ENCODE assay signal across 1 cellular context in the genomic region with DNA sequence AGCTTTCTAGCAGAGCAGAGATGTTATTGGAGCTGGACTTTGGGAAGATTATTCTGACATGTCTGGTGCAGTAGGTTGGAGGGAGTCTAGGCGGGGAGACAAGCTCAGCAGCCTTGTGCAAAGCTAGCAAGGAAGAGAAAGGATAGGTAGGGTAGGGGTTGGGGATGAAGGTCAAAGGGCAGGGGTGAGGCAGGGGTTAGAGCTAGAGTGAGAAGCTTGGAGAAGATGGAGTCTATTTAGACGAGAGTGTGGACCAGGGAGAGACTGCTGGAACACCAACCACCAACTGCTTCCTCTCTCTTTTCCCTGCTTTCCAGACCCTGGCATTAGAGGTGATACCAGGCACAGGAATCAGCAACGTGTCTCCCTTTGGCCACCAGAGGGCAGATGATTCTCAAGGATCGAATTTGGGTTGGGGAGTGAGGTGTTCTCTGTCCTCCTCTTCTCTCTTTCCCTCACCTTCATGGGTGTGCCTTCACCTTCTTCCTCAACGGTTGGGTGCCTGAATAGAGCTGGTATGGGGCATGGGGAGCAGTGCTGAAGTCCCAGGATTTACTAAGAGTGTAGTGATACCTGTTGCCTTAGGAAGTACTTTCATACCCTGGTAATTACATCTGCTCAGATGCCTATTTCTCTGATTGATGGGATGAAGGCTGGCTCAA.
TF ChIP-seq lines count a peak whose summit lies in the region.

No MANE protein-coding gene starts in this region.

TF ChIP-seq in HEK293, 187 proteins besides CTCF, POLR2A, EP300 and RAD21 (continued from another document and continues in another):
- TF ChIP-seq TSHZ1 (tag by site-specific recombination; IDR thresholded peaks at IDR 0.05; ENCODE audit: borderline replicate concordance) = no peak
- no peak for TF ChIP-seq GLIS1 (tag by site-specific recombination; IDR thresholded peaks at IDR 0.05)
- no peak for TF ChIP-seq ZNF202 (tag by site-specific recombination; IDR thresholded peaks at IDR 0.05; ENCODE audit: borderline replicate concordance)
- TF ChIP-seq ZNF426 (tag by site-specific recombination; IDR thresholded peaks at IDR 0.05) = no peak
- TF ChIP-seq OSR2 (tag by site-specific recombination; IDR thresholded peaks at IDR 0.05) = no peak
- TF ChIP-seq, protein P1, sequence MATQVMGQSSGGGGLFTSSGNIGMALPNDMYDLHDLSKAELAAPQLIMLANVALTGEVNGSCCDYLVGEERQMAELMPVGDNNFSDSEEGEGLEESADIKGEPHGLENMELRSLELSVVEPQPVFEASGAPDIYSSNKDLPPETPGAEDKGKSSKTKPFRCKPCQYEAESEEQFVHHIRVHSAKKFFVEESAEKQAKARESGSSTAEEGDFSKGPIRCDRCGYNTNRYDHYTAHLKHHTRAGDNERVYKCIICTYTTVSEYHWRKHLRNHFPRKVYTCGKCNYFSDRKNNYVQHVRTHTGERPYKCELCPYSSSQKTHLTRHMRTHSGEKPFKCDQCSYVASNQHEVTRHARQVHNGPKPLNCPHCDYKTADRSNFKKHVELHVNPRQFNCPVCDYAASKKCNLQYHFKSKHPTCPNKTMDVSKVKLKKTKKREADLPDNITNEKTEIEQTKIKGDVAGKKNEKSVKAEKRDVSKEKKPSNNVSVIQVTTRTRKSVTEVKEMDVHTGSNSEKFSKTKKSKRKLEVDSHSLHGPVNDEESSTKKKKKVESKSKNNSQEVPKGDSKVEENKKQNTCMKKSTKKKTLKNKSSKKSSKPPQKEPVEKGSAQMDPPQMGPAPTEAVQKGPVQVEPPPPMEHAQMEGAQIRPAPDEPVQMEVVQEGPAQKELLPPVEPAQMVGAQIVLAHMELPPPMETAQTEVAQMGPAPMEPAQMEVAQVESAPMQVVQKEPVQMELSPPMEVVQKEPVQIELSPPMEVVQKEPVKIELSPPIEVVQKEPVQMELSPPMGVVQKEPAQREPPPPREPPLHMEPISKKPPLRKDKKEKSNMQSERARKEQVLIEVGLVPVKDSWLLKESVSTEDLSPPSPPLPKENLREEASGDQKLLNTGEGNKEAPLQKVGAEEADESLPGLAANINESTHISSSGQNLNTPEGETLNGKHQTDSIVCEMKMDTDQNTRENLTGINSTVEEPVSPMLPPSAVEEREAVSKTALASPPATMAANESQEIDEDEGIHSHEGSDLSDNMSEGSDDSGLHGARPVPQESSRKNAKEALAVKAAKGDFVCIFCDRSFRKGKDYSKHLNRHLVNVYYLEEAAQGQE (tag by site-specific recombination; IDR thresholded peaks at IDR 0.05) = no peak
- 0 out of 2 replicates have a peak, but pooled peaks have one; percentile 39 for TF ChIP-seq ZBTB48 (tag by site-specific recombination; IDR thresholded peaks at IDR 0.05)
- TF ChIP-seq ZNF391 (tag by site-specific recombination; IDR thresholded peaks at IDR 0.05; ENCODE audit: borderline replicate concordance, low read depth) = no peak
- no peak for TF ChIP-seq ZNF510 (tag by site-specific recombination; IDR thresholded peaks at IDR 0.05; ENCODE audit: insufficient replicate concordance)
- no peak for TF ChIP-seq ZNF433 (tag by site-specific recombination; IDR thresholded peaks at IDR 0.05; ENCODE audit: low read depth)
- no peak for TF ChIP-seq ZNF747 (tag by site-specific recombination; IDR thresholded peaks at IDR 0.05)
- no peak for TF ChIP-seq ZNF776 (tag by site-specific recombination; IDR thresholded peaks at IDR 0.05; ENCODE audit: borderline replicate concordance)
- TF ChIP-seq SP2 (tag by site-specific recombination; IDR thresholded peaks at IDR 0.05) = no peak
- TF ChIP-seq ZNF18 (tag by site-specific recombination; IDR thresholded peaks at IDR 0.05) = no peak
- TF ChIP-seq, protein P2, sequence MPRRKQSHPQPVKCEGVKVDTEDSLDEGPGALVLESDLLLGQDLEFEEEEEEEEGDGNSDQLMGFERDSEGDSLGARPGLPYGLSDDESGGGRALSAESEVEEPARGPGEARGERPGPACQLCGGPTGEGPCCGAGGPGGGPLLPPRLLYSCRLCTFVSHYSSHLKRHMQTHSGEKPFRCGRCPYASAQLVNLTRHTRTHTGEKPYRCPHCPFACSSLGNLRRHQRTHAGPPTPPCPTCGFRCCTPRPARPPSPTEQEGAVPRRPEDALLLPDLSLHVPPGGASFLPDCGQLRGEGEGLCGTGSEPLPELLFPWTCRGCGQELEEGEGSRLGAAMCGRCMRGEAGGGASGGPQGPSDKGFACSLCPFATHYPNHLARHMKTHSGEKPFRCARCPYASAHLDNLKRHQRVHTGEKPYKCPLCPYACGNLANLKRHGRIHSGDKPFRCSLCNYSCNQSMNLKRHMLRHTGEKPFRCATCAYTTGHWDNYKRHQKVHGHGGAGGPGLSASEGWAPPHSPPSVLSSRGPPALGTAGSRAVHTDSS (tag by site-specific recombination; IDR thresholded peaks at IDR 0.05) = peak; percentile 60; the same call in 1 of the 2 replicates
- no peak for TF ChIP-seq ZBTB20 (tag by site-specific recombination; IDR thresholded peaks at IDR 0.05)
- TF ChIP-seq, protein P3, sequence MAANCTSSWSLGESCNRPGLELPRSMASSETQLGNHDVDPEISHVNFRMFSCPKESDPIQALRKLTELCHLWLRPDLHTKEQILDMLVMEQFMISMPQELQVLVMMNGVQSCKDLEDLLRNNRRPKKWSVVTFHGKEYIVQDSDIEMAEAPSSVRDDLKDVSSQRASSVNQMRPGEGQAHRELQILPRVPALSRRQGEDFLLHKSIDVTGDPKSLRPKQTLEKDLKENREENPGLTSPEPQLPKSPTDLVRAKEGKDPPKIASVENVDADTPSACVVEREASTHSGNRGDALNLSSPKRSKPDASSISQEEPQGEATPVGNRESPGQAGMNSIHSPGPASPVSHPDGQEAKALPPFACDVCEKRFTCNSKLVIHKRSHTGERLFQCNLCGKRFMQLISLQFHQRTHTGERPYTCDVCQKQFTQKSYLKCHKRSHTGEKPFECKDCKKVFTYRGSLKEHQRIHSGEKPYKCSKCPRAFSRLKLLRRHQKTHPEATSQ (tag by site-specific recombination; IDR thresholded peaks at IDR 0.05) = no peak
- TF ChIP-seq ZNF221 (tag by site-specific recombination; IDR thresholded peaks at IDR 0.05; ENCODE audit: borderline replicate concordance) = no peak
- TF ChIP-seq ZNF561 (tag by site-specific recombination; IDR thresholded peaks at IDR 0.05; ENCODE audit: borderline replicate concordance) = no peak
- TF ChIP-seq SCRT2 (tag by site-specific recombination; IDR thresholded peaks at IDR 0.05) = peak; percentile 95
- no peak for TF ChIP-seq ZNF140 (tag by site-specific recombination; IDR thresholded peaks at IDR 0.05)
- no peak for TF ChIP-seq ZNF280C (tag by site-specific recombination; IDR thresholded peaks at IDR 0.05)
- TF ChIP-seq ZBTB1 (tag by site-specific recombination; IDR thresholded peaks at IDR 0.05) = no peak
- TF ChIP-seq, protein P4, sequence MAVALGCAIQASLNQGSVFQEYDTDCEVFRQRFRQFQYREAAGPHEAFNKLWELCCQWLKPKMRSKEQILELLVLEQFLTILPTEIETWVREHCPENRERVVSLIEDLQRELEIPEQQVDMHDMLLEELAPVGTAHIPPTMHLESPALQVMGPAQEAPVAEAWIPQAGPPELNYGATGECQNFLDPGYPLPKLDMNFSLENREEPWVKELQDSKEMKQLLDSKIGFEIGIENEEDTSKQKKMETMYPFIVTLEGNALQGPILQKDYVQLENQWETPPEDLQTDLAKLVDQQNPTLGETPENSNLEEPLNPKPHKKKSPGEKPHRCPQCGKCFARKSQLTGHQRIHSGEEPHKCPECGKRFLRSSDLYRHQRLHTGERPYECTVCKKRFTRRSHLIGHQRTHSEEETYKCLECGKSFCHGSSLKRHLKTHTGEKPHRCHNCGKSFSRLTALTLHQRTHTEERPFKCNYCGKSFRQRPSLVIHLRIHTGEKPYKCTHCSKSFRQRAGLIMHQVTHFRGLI (tag by site-specific recombination; IDR thresholded peaks at IDR 0.05) = no peak
- TF ChIP-seq ZNF146 (tag by site-specific recombination; IDR thresholded peaks at IDR 0.05) = no peak
- TF ChIP-seq FEZF1 (tag by site-specific recombination; IDR thresholded peaks at IDR 0.05) = no peak
- 0 out of 2 replicates have a peak, but pooled peaks have one; percentile 10 for TF ChIP-seq IKZF3 (tag by site-specific recombination; IDR thresholded peaks at IDR 0.05)
- TF ChIP-seq, protein P5, sequence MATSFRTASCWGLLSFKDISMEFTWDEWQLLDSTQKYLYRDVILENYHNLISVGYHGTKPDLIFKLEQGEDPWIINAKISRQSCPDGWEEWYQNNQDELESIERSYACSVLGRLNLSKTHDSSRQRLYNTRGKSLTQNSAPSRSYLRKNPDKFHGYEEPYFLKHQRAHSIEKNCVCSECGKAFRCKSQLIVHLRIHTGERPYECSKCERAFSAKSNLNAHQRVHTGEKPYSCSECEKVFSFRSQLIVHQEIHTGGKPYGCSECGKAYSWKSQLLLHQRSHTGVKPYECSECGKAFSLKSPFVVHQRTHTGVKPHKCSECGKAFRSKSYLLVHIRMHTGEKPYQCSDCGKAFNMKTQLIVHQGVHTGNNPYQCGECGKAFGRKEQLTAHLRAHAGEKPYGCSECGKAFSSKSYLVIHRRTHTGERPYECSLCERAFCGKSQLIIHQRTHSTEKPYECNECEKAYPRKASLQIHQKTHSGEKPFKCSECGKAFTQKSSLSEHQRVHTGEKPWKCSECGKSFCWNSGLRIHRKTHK (tag by site-specific recombination; IDR thresholded peaks at IDR 0.05) = no peak
- TF ChIP-seq ZFP3 (tag by site-specific recombination; IDR thresholded peaks at IDR 0.05; ENCODE audit: low read depth) = no peak
- no peak for TF ChIP-seq ZNF560 (tag by site-specific recombination; IDR thresholded peaks at IDR 0.05; ENCODE audit: borderline replicate concordance)
- no peak for TF ChIP-seq GLI4 (tag by site-specific recombination; IDR thresholded peaks at IDR 0.05)
- peak; percentile 86 for TF ChIP-seq ZNF366 (tag by site-specific recombination; conservative IDR thresholded peaks at IDR 0.05)
- TF ChIP-seq ZNF555 (tag by site-specific recombination; conservative IDR thresholded peaks at IDR 0.05) = no peak
- TF ChIP-seq ZNF175 (tag by site-specific recombination; IDR thresholded peaks at IDR 0.05) = no peak
- no peak for TF ChIP-seq KLF9 (tag by site-specific recombination; IDR thresholded peaks at IDR 0.05; ENCODE audit: low read depth)
- TF ChIP-seq ATF2 (tag by site-specific recombination; IDR thresholded peaks at IDR 0.05; ENCODE audit: low read depth) = no peak
- peak; percentile 78 for TF ChIP-seq SCRT1 (tag by site-specific recombination; IDR thresholded peaks at IDR 0.05; ENCODE audit: borderline replicate concordance)
- TF ChIP-seq TRIM28 (IDR thresholded peaks at IDR 0.05; ENCODE audit: borderline replicate concordance, low read length) = no peak
